ENCODE assay signal across 9 cellular contexts in the genomic region with DNA sequence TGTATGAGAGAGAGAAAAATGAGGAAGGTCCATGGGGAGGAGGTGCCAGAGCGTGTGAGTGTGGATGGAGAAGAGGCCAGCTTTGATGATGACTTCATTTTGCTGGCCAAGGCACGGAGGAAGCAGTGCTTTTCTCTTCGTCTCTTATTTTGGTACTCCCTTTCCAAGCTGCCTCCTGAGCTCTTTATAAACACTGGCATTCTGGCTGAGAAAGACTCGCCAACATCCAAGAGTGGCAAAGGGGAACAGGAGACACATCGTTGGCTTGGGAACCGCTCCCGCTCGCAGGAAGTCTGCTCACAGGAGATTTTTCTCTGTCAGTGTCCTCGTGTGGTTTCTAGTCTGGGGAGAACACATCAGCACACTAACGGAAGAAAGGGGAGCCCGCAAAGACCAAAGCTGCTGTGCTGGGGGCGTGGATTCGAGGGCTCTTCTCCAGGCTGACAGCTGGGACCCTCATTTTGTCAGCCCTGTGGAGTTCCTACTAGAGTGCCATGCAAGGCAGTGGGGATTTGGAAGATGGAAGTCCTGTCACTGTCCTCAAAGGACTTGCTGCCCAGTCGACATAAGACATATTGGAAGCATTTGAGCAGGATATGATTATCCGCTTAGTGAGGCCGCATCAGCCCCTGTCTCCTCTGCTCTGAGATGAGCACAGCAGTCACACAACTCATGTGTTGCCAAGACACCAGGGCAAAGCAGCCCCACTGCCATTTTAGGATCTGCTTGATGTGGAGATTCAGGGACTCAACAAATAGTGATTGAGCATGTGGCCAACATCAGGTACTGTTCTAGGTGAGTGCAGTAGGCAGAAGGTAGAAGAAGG. TPM values are rescaled to one million over a fixed set of nuclear protein-coding genes. Genes with fewer than 3 reads are reported as not detected.
DNase-seq lines count a peak whose midpoint lies in the region; ATAC-seq and TF ChIP-seq lines count a peak whose summit lies in the region.
"Had no signal": no experiment of that assay in that cellular context is flagged by ENCODE, and none has a peak within 500 bp of the region (broad histone marks: within the 10 kb centered on the region; RNA-seq: fewer than 3 reads in every experiment).

No MANE protein-coding gene starts in this region.

- H3K27ac Mint-ChIP-seq in naive thymus-derived CD8-positive, alpha-beta T cell, result peak overlapping the region; percentile 69 to 93 (median 82)
- peak overlapping the region in 3 of 7 donors; percentile 48 to 79 (median 58) for H3K27ac Mint-ChIP-seq in CD4-positive, alpha-beta memory T cell
- H3K27ac Mint-ChIP-seq in H9 (peak overlapping the region in 1 of 3 experiments; percentile 13; a peak in 2 of 7 replicates), endothelial cell (ENCODE audit: unreplicated experiment) (no peak overlapping the region)

- no peak overlapping the region for H2BK5ac ChIP-seq in H9 (ENCODE audit: insufficient read length, low read length)

- POLR2A ChIA-PET in naive thymus-derived CD8-positive, alpha-beta T cell (lab: Charles Lee), result interaction anchor here (0.9 to 3.7 kb wide), 6 partner anchors 8 to 73 kb away, joined by 3 to 36 read pairs (median 9); a partner anchor contains a TSS
- POLR2A ChIA-PET in CD4-positive, alpha-beta memory T cell (lab: Charles Lee; ENCODE audit: partially characterized antibody), result interaction anchor here (1.5 to 4.9 kb wide), 2 partner anchors 8 to 38 kb away, joined by 5 to 45 read pairs; a partner anchor contains a TSS

- WGBS in H9 (ENCODE audit: extremely low coverage, insufficient read length, low lambda C conversion rate), result no CpG with 5 or more reads among the region's 16 CpGs

- H2BK20ac ChIP-seq in H9 (ENCODE audit: low read depth, low read length, poor library complexity, severe bottlenecking), result no peak overlapping the region

- intact Hi-C loops in CD4-positive, alpha-beta memory T cell (cut with micrococcal nuclease), result no loop called here

- no peak overlapping the region for H2BK12ac ChIP-seq in H9 (ENCODE audit: insufficient read length, low read depth, low read length)

- H3K9me3 ChIP-seq in CD4-positive, alpha-beta memory T cell (ENCODE audit: control insufficient read depth in 1 of 2, low read length in 2 of 2), result no peaks in the 10 kb centered on the region
- no peaks in the 10 kb centered on the region for H3K9me3 ChIP-seq in H9 (ENCODE audit: control insufficient read depth, low read depth, low read length)

- peak; percentile 60 to 64 for ATAC-seq in naive thymus-derived CD8-positive, alpha-beta T cell
- ATAC-seq in HG03565 (IDR thresholded peaks at IDR 0.05; ENCODE audit: unreplicated experiment), result no peak

- H3K56ac ChIP-seq in H9 (ENCODE audit: insufficient read length, low read depth, low read length), result no peak overlapping the region

- no peaks in the 10 kb centered on the region for H3K23me2 ChIP-seq in H9 (ENCODE audit: insufficient read length, low read depth, low read length, poor library complexity, severe bottlenecking)

- H4K5ac ChIP-seq in H9 (ENCODE audit: insufficient read length, low read depth, low read length), result no peak overlapping the region

- H3K27ac ChIP-seq in cingulate gyrus (ENCODE audit: low read depth, low read length) (peak overlapping the region; percentile 88), H9 (ENCODE audit: insufficient read length, low read depth, low read length) (no peak overlapping the region)
- H3K27ac ChIP-seq in CD4-positive, alpha-beta memory T cell (ENCODE audit: low read depth, low read length), result no peak overlapping the region

- TF ChIP-seq POLR2A in NB4 (IDR thresholded peaks at IDR 0.05; ENCODE audit: extremely low read depth, insufficient read length), result no peak

- CTCF ChIA-PET in CD4-positive, alpha-beta memory T cell (lab: Charles Lee; ENCODE audit: partially characterized antibody), result interaction anchor here (1.1 to 1.9 kb wide), 4 partner anchors 8 to 731 kb away, joined by 3 to 8 read pairs (median 5); a partner anchor contains a TSS

- H4K20me1 ChIP-seq in H9 (ENCODE audit: control insufficient read depth, insufficient read depth, insufficient read length), result no peaks in the 10 kb centered on the region

- no peaks in the 10 kb centered on the region for H3K36me3 Mint-ChIP-seq in naive thymus-derived CD8-positive, alpha-beta T cell
- no peaks in the 10 kb centered on the region for H3K36me3 Mint-ChIP-seq in CD4-positive, alpha-beta memory T cell
- H3K36me3 Mint-ChIP-seq in H9 (ENCODE audit: insufficient read depth in 1 of 3, low read depth in 3 of 3) (no peaks in the 10 kb centered on the region; a peak in 2 of 7 replicates), endothelial cell (ENCODE audit: low read depth, unreplicated experiment) (no peaks in the 10 kb centered on the region)

- H2BK120ac ChIP-seq in H9 (ENCODE audit: low read depth, low read length, poor library complexity, severe bottlenecking), result no peak overlapping the region

- TF ChIP-seq CTCF in NB4 (IDR thresholded peaks at IDR 0.05; ENCODE audit: low read depth, low read length) (no peak), H9 (conservative IDR thresholded peaks at IDR 0.05) (no peak), endothelial cell (IDR thresholded peaks at IDR 0.05; ENCODE audit: unreplicated experiment) (no peak)

- H3K4me1 Mint-ChIP-seq in naive thymus-derived CD8-positive, alpha-beta T cell, result peaks cover 19 to 65% (median 31%) of the 10 kb centered on the region in 4 donors
- H3K4me1 Mint-ChIP-seq in CD4-positive, alpha-beta memory T cell, result peaks cover 10 to 27% (median 12%) of the 10 kb centered on the region in 4 donors
- peaks cover 4 to 10% of the 10 kb centered on the region in 2 experiments for H3K4me1 Mint-ChIP-seq in H9
- peaks cover 10% of the 10 kb centered on the region for H3K4me1 Mint-ChIP-seq in endothelial cell (ENCODE audit: unreplicated experiment)

- no peak overlapping the region for H3K23ac ChIP-seq in H9 (ENCODE audit: insufficient read length, low read depth, low read length)

- no peak overlapping the region for H4K8ac ChIP-seq in H9 (replicated peaks; ENCODE audit: insufficient read length, low read depth, low read length)

- no peaks in the 10 kb centered on the region for H3K79me1 ChIP-seq in H9 (ENCODE audit: insufficient read depth, low read depth, low read length, poor library complexity, severe bottlenecking)

- no peak overlapping the region for H3K9ac ChIP-seq in H9 (ENCODE audit: extremely low read depth, insufficient read length, low read length)

- H4K91ac ChIP-seq in H9 (ENCODE audit: insufficient read length, low read depth, low read length), result no peak overlapping the region

- H3K4me2 ChIP-seq in H9 (ENCODE audit: insufficient read depth, insufficient read length, low read length), result no peak overlapping the region

- H3K4me1 ChIP-seq in CD4-positive, alpha-beta memory T cell (ENCODE audit: insufficient read depth, low read length), result peaks cover 13% of the 10 kb centered on the region
- no peaks in the 10 kb centered on the region for H3K4me1 ChIP-seq in H9 (ENCODE audit: insufficient read depth, low read length)

- no peak overlapping the region for H2AFZ ChIP-seq in H9 (ENCODE audit: low read length)

- no peaks in the 10 kb centered on the region for H3K36me3 ChIP-seq in CD4-positive, alpha-beta memory T cell (ENCODE audit: insufficient read depth, low read length)

- no peak overlapping the region for H3K4me3 ChIP-seq in NB4 (ENCODE audit: low read depth, low read length)
- H3K4me3 ChIP-seq in CD4-positive, alpha-beta memory T cell (ENCODE audit: low read length in 2 of 2), result no peak overlapping the region

- no peak overlapping the region for H3K4ac ChIP-seq in H9 (ENCODE audit: low read depth, low read length)

- DNase-seq in Ammon's horn (ENCODE audit: low spot score), result peak; percentile 78
- DNase-seq in NB4 (ENCODE audit: low read depth), result peak; percentile 31
- DNase-seq in naive thymus-derived CD8-positive, alpha-beta T cell, result peak in 5 of 10 donors; percentile 25 to 54 (median 34)
- DNase-seq in CD4-positive, alpha-beta memory T cell, result no peak
- no peak for DNase-seq in H9
- no peak for DNase-seq in endothelial cell (ENCODE audit: low spot score)
- DNase-seq: activated CD8-positive, alpha-beta memory T cell treated with anti-CD3 and anti-CD28 coated beads, Interleukin-2, amount 50 U/mL, for 4 hours had no signal

- peak overlapping the region; percentile 44 to 81 (median 72) for H3K4me3 Mint-ChIP-seq in naive thymus-derived CD8-positive, alpha-beta T cell
- peak overlapping the region in 1 of 8 donors; percentile 10 for H3K4me3 Mint-ChIP-seq in CD4-positive, alpha-beta memory T cell
- H3K4me3 Mint-ChIP-seq in H9, result no peak overlapping the region
- no peak overlapping the region for H3K4me3 Mint-ChIP-seq in endothelial cell (ENCODE audit: unreplicated experiment)

- no peak overlapping the region for H3T11ph ChIP-seq in H9 (ENCODE audit: low read length)

- H2AK5ac ChIP-seq in H9 (ENCODE audit: insufficient read length, low read length), result no peak overlapping the region

- no peaks in the 10 kb centered on the region for H3K79me2 ChIP-seq in H9 (ENCODE audit: insufficient read depth, low read length)

- no peak overlapping the region for H3K18ac ChIP-seq in H9 (ENCODE audit: insufficient read length, low read depth, low read length)

- no peaks in the 10 kb centered on the region for H3K9me3 Mint-ChIP-seq in naive thymus-derived CD8-positive, alpha-beta T cell
- no peaks in the 10 kb centered on the region for H3K9me3 Mint-ChIP-seq in CD4-positive, alpha-beta memory T cell
- H3K9me3 Mint-ChIP-seq in H9 (no peaks in the 10 kb centered on the region; a peak in 1 of 5 replicates), endothelial cell (ENCODE audit: unreplicated experiment) (no peaks in the 10 kb centered on the region)

- H3K27me3 Mint-ChIP-seq in naive thymus-derived CD8-positive, alpha-beta T cell, result no peaks in the 10 kb centered on the region
- no peaks in the 10 kb centered on the region for H3K27me3 Mint-ChIP-seq in CD4-positive, alpha-beta memory T cell
- H3K27me3 Mint-ChIP-seq in H9 (ENCODE audit: low read depth) (no peaks in the 10 kb centered on the region), endothelial cell (ENCODE audit: unreplicated experiment) (peaks cover 1% of the 10 kb centered on the region)

- no peak overlapping the region for H3K14ac ChIP-seq in H9 (ENCODE audit: insufficient read depth, low read length)

- H3K27me3 ChIP-seq in CD4-positive, alpha-beta memory T cell (ENCODE audit: insufficient read depth, low read length), result no peaks in the 10 kb centered on the region
- no peaks in the 10 kb centered on the region for H3K27me3 ChIP-seq in H9 (ENCODE audit: insufficient read depth, low read length)

- H2BK15ac ChIP-seq in H9 (ENCODE audit: low read depth, low read length), result no peak overlapping the region

RNA-seq across cellular contexts. Expression of a gene that starts 8.0 kb away (rescaled TPM):
- total RNA-seq in naive thymus-derived CD8-positive, alpha-beta T cell, result 10 to 100 TPM; 19.8 to 25.1 TPM
- 1 to 10 TPM; 4.1 to 6.8 (median 5.0) TPM for polyA plus RNA-seq in naive thymus-derived CD8-positive, alpha-beta T cell
- 10 to 100 TPM; 18.9 to 23.0 TPM for total RNA-seq in CD4-positive, alpha-beta memory T cell
- polyA plus RNA-seq in CD4-positive, alpha-beta memory T cell, result 10 to 100 TPM in 1 of 2 donors, 1 to 10 TPM in 1; 4.4 to 10.5 TPM
- total RNA-seq in H9 (2021), result 32.5 and 33.2 TPM in 2 replicates
- total RNA-seq in endothelial cell (ENCODE audit: unreplicated experiment), result 11.2 TPM

RNA-seq across cellular contexts. Expression of a gene that starts 40.6 kb away (rescaled TPM):
- total RNA-seq in naive thymus-derived CD8-positive, alpha-beta T cell, result 100 to 1,000 TPM; 110 TPM
- polyA plus RNA-seq in naive thymus-derived CD8-positive, alpha-beta T cell, result 100 to 1,000 TPM; 232 to 246 (median 232) TPM
- 10 to 100 TPM; 95.2 to 98.2 TPM for total RNA-seq in CD4-positive, alpha-beta memory T cell
- 100 to 1,000 TPM; 259 to 345 TPM for polyA plus RNA-seq in CD4-positive, alpha-beta memory T cell
- 23.0 and 27.8 TPM in 2 replicates for total RNA-seq in H9 (2021)
- 19.8 TPM for total RNA-seq in endothelial cell (ENCODE audit: unreplicated experiment)

RNA-seq across cellular contexts. Expression of a gene that starts 40.8 kb away (rescaled TPM):
- total RNA-seq in naive thymus-derived CD8-positive, alpha-beta T cell, result 10 to 100 TPM; 12.0 to 12.4 TPM
- polyA plus RNA-seq in naive thymus-derived CD8-positive, alpha-beta T cell, result 1 to 10 TPM in 2 of 3 donors, under 1 TPM in 1; 0.50 to 2.2 (median 1.3) TPM
- 10 to 100 TPM; 10.1 to 15.0 TPM for total RNA-seq in CD4-positive, alpha-beta memory T cell
- 1 to 10 TPM in 1 of 2 donors, under 1 TPM in 1; 0.58 to 2.0 TPM for polyA plus RNA-seq in CD4-positive, alpha-beta memory T cell
- total RNA-seq in H9 (2021) (6.7 and 9.7 TPM in 2 replicates), endothelial cell (ENCODE audit: unreplicated experiment) (7.7 TPM)

RNA-seq across cellular contexts. Expression of a gene that starts 56.2 kb away (rescaled TPM):
- 1 to 10 TPM in 1 of 2 experiments, under 1 TPM in 1; 0.71 to 1.0 TPM for total RNA-seq in naive thymus-derived CD8-positive, alpha-beta T cell
- not detected for polyA plus RNA-seq in naive thymus-derived CD8-positive, alpha-beta T cell
- total RNA-seq in CD4-positive, alpha-beta memory T cell, result 1 to 10 TPM; 1.1 to 1.4 TPM
- not detected for polyA plus RNA-seq in CD4-positive, alpha-beta memory T cell
- total RNA-seq in H9 (2021) (not detected in 2 replicates), endothelial cell (ENCODE audit: unreplicated experiment) (not detected)

Comparison
In these comparisons a context has a peak if more than half of its experiments do, and no peak if none do; other contexts are left out.
1. DNase-seq: peak in Ammon's horn (single experiment) and NB4 (single experiment); none in CD4-positive, alpha-beta memory T cell (0 of 5), H9 (single experiment) and endothelial cell (single experiment).
2. H3K4me3 Mint-ChIP-seq: peak in naive thymus-derived CD8-positive, alpha-beta T cell (10 of 10); none in H9 (0 of 2) and endothelial cell (single experiment).